1 cellular context compared by ENCODE assay signal in genomic region chr6:116108836-116109235, GRCh38.
TF ChIP-seq lines count a peak whose summit lies in the region.

No MANE protein-coding gene starts in this region.

TF ChIP-seq in SK-N-SH, 30 proteins besides CTCF, POLR2A, EP300 and RAD21:
- no peak for TF ChIP-seq FOXJ3 (CRISPR knock-in tag; IDR thresholded peaks at IDR 0.05)
- TF ChIP-seq FOSL2 (IDR thresholded peaks at IDR 0.05; ENCODE audit: borderline replicate concordance, low read depth), result no peak
- TF ChIP-seq TAF1 (IDR thresholded peaks at IDR 0.05; ENCODE audit: borderline replicate concordance, low read depth, low read length), result no peak
- TF ChIP-seq MXI1 (IDR thresholded peaks at IDR 0.05; ENCODE audit: low read depth, low read length), result no peak
- no peak for TF ChIP-seq PBX3 (IDR thresholded peaks at IDR 0.05)
- TF ChIP-seq MEF2A (IDR thresholded peaks at IDR 0.05; ENCODE audit: borderline replicate concordance, low read depth), result no peak
TF ChIP-seq in SK-N-SH: peak in this region for 0.
